8 cellular contexts compared by ENCODE assay signal in genomic region chr20:63573739-63574131, GRCh38. TPM values are rescaled to one million over a fixed set of nuclear protein-coding genes. Genes with fewer than 3 reads are reported as not detected.
DNase-seq lines count a peak whose midpoint lies in the region; ATAC-seq, FAIRE-seq and TF ChIP-seq lines count a peak whose summit lies in the region.

No MANE protein-coding gene starts in this region.

- H3K79me1 ChIP-seq in IMR-90 (ENCODE audit: low read depth in 1 of 2, low read length in 2 of 2), result peaks cover 4 to 13% of the 10 kb centered on the region in 2 experiments

- peak overlapping the region; percentile 76 for H2AFZ ChIP-seq in IMR-90 (replicated peaks; ENCODE audit: low read length, poor library complexity)

- H3K27me3 ChIP-seq in IMR-90 (ENCODE audit: control insufficient read depth, insufficient read depth, low read length) (no peaks in the 10 kb centered on the region), stomach smooth muscle (ENCODE audit: control insufficient read depth in 1 of 2, insufficient read depth in 2 of 2, low read length in 2 of 2) (no peaks in the 10 kb centered on the region)

- intact Hi-C loops in IMR-90 (cut with micrococcal nuclease) (loop anchor here (2.0 kb wide), 1 partner anchor 19 kb away; the partner anchor contains the start of gene FNDC11), kidney (cut with DNase I) (no loop called here)

- no peak overlapping the region for H2BK20ac ChIP-seq in IMR-90 (ENCODE audit: low read depth, low read length)

- no peak for TF ChIP-seq RAD21 in IMR-90 (IDR thresholded peaks at IDR 0.05; ENCODE audit: low read length)

- peak overlapping the region; percentile 75 for H3K27ac ChIP-seq in IMR-90 (ENCODE audit: insufficient read depth, low read length)
- peak overlapping the region; percentile 88 for H3K27ac ChIP-seq in adipose tissue (ENCODE audit: low read depth, low read length)
- H3K27ac ChIP-seq in kidney (ENCODE audit: low read depth in 2 of 2, low read length in 2 of 2), result no peak overlapping the region
- H3K27ac ChIP-seq in stomach smooth muscle (ENCODE audit: low read length), result peak overlapping the region; percentile 64

- CTCF ChIA-PET in IMR-90 (lab: Yijun Ruan, JAX), result no interaction called here

- ATAC-seq in IMR-90 (ENCODE audit: low read depth), result peak; percentile 59

- POLR2A ChIA-PET in IMR-90 (lab: Charles Lee; ENCODE audit: unreplicated experiment), result interaction anchor here (0.6 kb wide), 1 partner anchor 15 kb away, joined by 6 read pairs; no protein-coding TSS in a partner anchor

- no peak overlapping the region for H2BK120ac ChIP-seq in IMR-90 (ENCODE audit: low read depth, low read length)

- 0% methylated on average over 3 of the region's 23 CpGs; no CpG with 5 or more reads in 1 of the 2 experiments for WGBS in IMR-90 (ENCODE audit: extremely low coverage in 2 of 2, insufficient read length in 1 of 2), 2 experiments
- WGBS in adipose tissue, 3 donors, result 1 to 2% (median 2%) methylated on average over 13 to 23 of the region's 23 CpGs

- peak overlapping the region; percentile 82 for H3K23ac ChIP-seq in IMR-90 (ENCODE audit: low read depth, low read length)

- H3K18ac ChIP-seq in IMR-90 (ENCODE audit: low read depth, low read length), result no peak overlapping the region

- H4K91ac ChIP-seq in IMR-90 (ENCODE audit: insufficient read depth, low read depth, low read length), result no peak overlapping the region

- no peak overlapping the region for H4K5ac ChIP-seq in IMR-90 (ENCODE audit: low read depth, low read length)

- no peaks in the 10 kb centered on the region for H4K20me1 ChIP-seq in IMR-90 (ENCODE audit: insufficient read depth, low read length)

- in situ Hi-C loops in IMR-90 (cut with MboI; ENCODE audit: low sequenced_read_pairs), result no loop called here

- H3K4me1 ChIP-seq in IMR-90 (ENCODE audit: control insufficient read depth, insufficient read depth, low read length) (peaks cover 10% of the 10 kb centered on the region), kidney (ENCODE audit: control insufficient read depth in 1 of 2, insufficient read depth in 1 of 2, low read depth in 1 of 2, low read length in 2 of 2) (peaks cover 0 to 10% of the 10 kb centered on the region in 2 donors), stomach smooth muscle (ENCODE audit: control insufficient read depth, insufficient read depth, low read length) (peaks cover 24% of the 10 kb centered on the region)

- H3K56ac ChIP-seq in IMR-90 (ENCODE audit: extremely low read depth, insufficient read depth, low read length), result peak overlapping the region; percentile 35

- TF ChIP-seq POLR2A in IMR-90 (IDR thresholded peaks at IDR 0.05; ENCODE audit: low read depth, low read length), result no peak

- H2BK5ac ChIP-seq in IMR-90 (ENCODE audit: low read depth, low read length, poor library complexity, severe bottlenecking), result no peak overlapping the region

- TF ChIP-seq CTCF in IMR-90 (conservative IDR thresholded peaks at IDR 0.05; ENCODE audit: low read depth, low read length), result no peak
- TF ChIP-seq CTCF in kidney (IDR thresholded peaks at IDR 0.05; ENCODE audit: borderline replicate concordance, extremely low read depth, insufficient read depth), result no peak

- H3K9me1 ChIP-seq in IMR-90 (ENCODE audit: insufficient read depth, low read length), result peaks cover 3% of the 10 kb centered on the region; the same call in 1 of the 2 replicates

- H3K36me3 ChIP-seq in IMR-90 (ENCODE audit: control insufficient read depth, insufficient read depth, low read length) (peaks cover 6% of the 10 kb centered on the region; the same call in 1 of the 2 replicates), kidney (ENCODE audit: control insufficient read depth in 1 of 2, insufficient read depth in 2 of 2, low read length in 2 of 2) (no peaks in the 10 kb centered on the region), stomach smooth muscle (ENCODE audit: control insufficient read depth in 2 of 2, insufficient read depth in 2 of 2, low read length in 2 of 2) (no peaks in the 10 kb centered on the region)

- BruUV-seq in IMR-90 (replicated peaks; lab: Mats Ljungman, UMichigan), result no TSS peak

- peak overlapping the region; percentile 99 for H2AK9ac ChIP-seq in IMR-90 (replicated peaks; ENCODE audit: low read depth, low read length, poor library complexity)

- H2BK15ac ChIP-seq in IMR-90 (ENCODE audit: low read depth, low read length), result no peak overlapping the region

- H3K4ac ChIP-seq in IMR-90 (ENCODE audit: low read depth, low read length), result peak overlapping the region; percentile 60; the same call in 1 of the 2 replicates

- DNase-seq in IMR-90 (no peak), kidney (no peak), SIG-M5 treated with dmso at 0.1 percent for 504 hours (lab: John Stamatoyannopoulos, UW; ENCODE audit: unreplicated experiment) (no peak), NCI-H2196 treated with DMSO at 0.1 percent for 48 hours (lab: John Stamatoyannopoulos, UW; ENCODE audit: unreplicated experiment) (no peak)
- no peak for DNase-seq in activated CD8-positive, alpha-beta memory T cell treated with anti-CD3 and anti-CD28 coated beads, Interleukin-2, amount 50 U/mL, for 48 hours
- no peak for DNase-seq in stimulated activated naive CD4-positive, alpha-beta T cell treated with Interleukin-2 at 50 U/mL for 16 hours (lab: John Stamatoyannopoulos, UW)

- H3K9ac ChIP-seq in IMR-90 (ENCODE audit: low read depth, low read length) (peak overlapping the region; percentile 95), kidney (ENCODE audit: low read length in 2 of 2) (peak overlapping the region; percentile 89 to 94), stomach smooth muscle (ENCODE audit: low read length in 2 of 2) (peak overlapping the region; percentile 81 to 94)

- H3K9me3 ChIP-seq in IMR-90 (ENCODE audit: control insufficient read depth, insufficient read depth, low read length) (no peaks in the 10 kb centered on the region), kidney (ENCODE audit: control insufficient read depth in 1 of 2, low read length in 2 of 2) (no peaks in the 10 kb centered on the region), stomach smooth muscle (ENCODE audit: control insufficient read depth in 2 of 2, low read length in 2 of 2) (no peaks in the 10 kb centered on the region)

- FAIRE-seq in kidney (lab: Jason Lieb, UNC), result no peak

- H2AK5ac ChIP-seq in IMR-90 (ENCODE audit: low read depth, low read length), result peak overlapping the region; percentile 67

- H3K4me3 ChIP-seq in IMR-90 (ENCODE audit: insufficient read depth, low read depth, low read length), result peak overlapping the region; percentile 85
- peak overlapping the region; percentile 75 to 87 for H3K4me3 ChIP-seq in kidney (ENCODE audit: low read length in 2 of 2)
- peak overlapping the region; percentile 84 to 93 for H3K4me3 ChIP-seq in stomach smooth muscle (ENCODE audit: low read length in 2 of 2)

- H3K4me2 ChIP-seq in IMR-90 (ENCODE audit: low read depth, low read length), result peak overlapping the region; percentile 76

- peak overlapping the region; percentile 75 for H3K14ac ChIP-seq in IMR-90 (replicated peaks; ENCODE audit: low read depth, low read length)

- peak overlapping the region in 1 of 2 experiments; percentile 40; a peak in 2 of 4 replicates for H4K8ac ChIP-seq in IMR-90 (ENCODE audit: low read depth in 2 of 2, low read length in 2 of 2)

- dilution Hi-C loops in IMR-90 (cut with HindIII; ENCODE audit: low sequenced_read_pairs, unreplicated experiment), result no loop called here

TF ChIP-seq in IMR-90, 13 proteins besides CTCF, POLR2A, EP300 and RAD21 (continues in another document):
- TF ChIP-seq RCOR1 (IDR thresholded peaks at IDR 0.05; ENCODE audit: insufficient replicate concordance, low read length) (no peak), SMC3 (IDR thresholded peaks at IDR 0.05; ENCODE audit: low read depth, low read length) (no peak), MAZ (IDR thresholded peaks at IDR 0.05; ENCODE audit: borderline replicate concordance, low read depth, low read length) (no peak)

RNA-seq across cellular contexts. Expression of gene HELZ2, which starts 0.3 kb away (rescaled TPM):
- total RNA-seq in IMR-90 (2012; rRNA removed), result 4.2 and 4.7 TPM in 2 replicates
- 10.6 and 12.2 TPM in 2 replicates for polyA plus RNA-seq in IMR-90 (2012; rRNA removed)
- 3.2 and 6.8 TPM in 2 replicates for polyA plus RNA-seq in IMR-90 (2012; cell fraction: cytosol; rRNA removed)
- polyA plus RNA-seq in IMR-90 (2012; cell fraction: nucleus; rRNA removed; ENCODE audit: low replicate concordance), result 10.9 and 32.5 TPM in 2 replicates
- 10 to 100 TPM; 11.3 to 22.0 (median 13.3) TPM for polyA plus RNA-seq in adipose tissue
- 40.7 TPM for total RNA-seq in kidney
- 3.2 TPM for polyA plus RNA-seq in kidney (ENCODE audit: insufficient read depth, low read depth, low replicate concordance)

RNA-seq across cellular contexts. Expression of gene FNDC11, which starts 19.8 kb away (rescaled TPM):
- total RNA-seq in IMR-90 (2012; rRNA removed) (0.28 and 0.36 TPM in 2 replicates), kidney (1.6 TPM)
- polyA plus RNA-seq in IMR-90 (2012; rRNA removed) (1.0 and 1.6 TPM in 2 replicates), adipose tissue (1 to 10 TPM in 1 of 3 donors, under 1 TPM in 2; 0.17 to 1.0 (median 0.36) TPM), kidney (ENCODE audit: insufficient read depth, low read depth, low replicate concordance) (0.47 TPM)
- 0.57 and 1.9 TPM in 2 replicates for polyA plus RNA-seq in IMR-90 (2012; cell fraction: cytosol; rRNA removed)
- 3.1 and 7.9 TPM in 2 replicates for polyA plus RNA-seq in IMR-90 (2012; cell fraction: nucleus; rRNA removed; ENCODE audit: low replicate concordance)

RNA-seq across cellular contexts. Expression of gene SRMS, which starts 26.2 kb away (rescaled TPM):
- total RNA-seq in IMR-90 (2012; rRNA removed), result not detected in 2 replicates
- not detected in 2 replicates for polyA plus RNA-seq in IMR-90 (2012; rRNA removed)
- not detected in 2 replicates for polyA plus RNA-seq in IMR-90 (2012; cell fraction: cytosol; rRNA removed)
- not detected in 2 replicates for polyA plus RNA-seq in IMR-90 (2012; cell fraction: nucleus; rRNA removed; ENCODE audit: low replicate concordance)
- polyA plus RNA-seq in adipose tissue, result under 1 TPM in 1 of 3 donors, not detected in 2; 0.06 TPM
- total RNA-seq in kidney, result 0.38 TPM
- polyA plus RNA-seq in kidney (ENCODE audit: insufficient read depth, low read depth, low replicate concordance), result not detected

RNA-seq across cellular contexts. Expression of gene PTK6, which starts 36.6 kb away (rescaled TPM):
- total RNA-seq in IMR-90 (2012; rRNA removed) (not detected in 2 replicates), kidney (1.1 TPM)
- polyA plus RNA-seq in IMR-90 (2012; rRNA removed) (0.07 TPM in 1 of 2 replicates, not detected in the other), adipose tissue (1 to 10 TPM in 2 of 3 donors, not detected in 1; 1.6 to 3.6 TPM), kidney (ENCODE audit: insufficient read depth, low read depth, low replicate concordance) (0.26 TPM)
- 0.03 and 0.04 TPM in 2 replicates for polyA plus RNA-seq in IMR-90 (2012; cell fraction: cytosol; rRNA removed)
- 0.19 and 0.28 TPM in 2 replicates for polyA plus RNA-seq in IMR-90 (2012; cell fraction: nucleus; rRNA removed; ENCODE audit: low replicate concordance)

RNA-seq across cellular contexts. Expression of gene GMEB2, which starts 53.2 kb away (rescaled TPM):
- total RNA-seq in IMR-90 (2012; rRNA removed) (5.0 and 5.3 TPM in 2 replicates), kidney (13.4 TPM)
- polyA plus RNA-seq in IMR-90 (2012; rRNA removed) (10.0 and 10.6 TPM in 2 replicates), adipose tissue (1 to 10 TPM; 6.9 to 9.6 (median 7.5) TPM), kidney (ENCODE audit: insufficient read depth, low read depth, low replicate concordance) (6.1 TPM)
- 7.2 and 11.4 TPM in 2 replicates for polyA plus RNA-seq in IMR-90 (2012; cell fraction: cytosol; rRNA removed)
- polyA plus RNA-seq in IMR-90 (2012; cell fraction: nucleus; rRNA removed; ENCODE audit: low replicate concordance), result 17.0 and 27.6 TPM in 2 replicates

Comparison
In these comparisons a context has a peak if more than half of its experiments do, and no peak if none do; other contexts are left out.
1. H3K27ac ChIP-seq: peak in IMR-90 (single experiment), adipose tissue (single experiment) and stomach smooth muscle (single experiment); none in kidney (0 of 2).
2. Peak in every context shown above with its lines, with median percentiles within 50 percentile points of each other: H3K4me3 ChIP-seq and H3K9ac ChIP-seq.